1 cellular context compared by ENCODE assay signal in genomic region chr16:10646581-10647263, GRCh38.
A peak's percentile ranks its signal among the peaks of the same experiment; 100 is the strongest.
TF ChIP-seq lines count a peak whose summit lies in the region.

No MANE protein-coding gene starts in this region.

TF ChIP-seq in HepG2, 621 proteins besides CTCF, POLR2A, EP300 and RAD21 (continued from another document and continues in another):
- 0 out of 2 replicates have a peak, but pooled peaks have one; percentile 37 for TF ChIP-seq PRDM10 (CRISPR knock-in tag; IDR thresholded peaks at IDR 0.05; ENCODE audit: low read depth)
- TF ChIP-seq CEBPG (CRISPR knock-in tag; IDR thresholded peaks at IDR 0.05) = 0 out of 2 replicates have a peak, but pooled peaks have one; percentile 21
- peak in 1 of 2 experiments; percentile 32; a peak in 1 of 4 replicates for TF ChIP-seq HMGXB4 (CRISPR knock-in tag; IDR thresholded peaks at IDR 0.05; ENCODE audit: borderline replicate concordance in 1 of 2, low read depth in 1 of 2)
- TF ChIP-seq ZNF230 (CRISPR knock-in tag; IDR thresholded peaks at IDR 0.05) = 0 out of 2 replicates have a peak, but pooled peaks have one; percentile 2
- TF ChIP-seq ZNF274 (CRISPR knock-in tag; IDR thresholded peaks at IDR 0.05) = no peak; the same call in 1 of the 2 replicates
- peak; percentile 57; the same call in 1 of the 2 replicates for TF ChIP-seq MEF2D (CRISPR knock-in tag; IDR thresholded peaks at IDR 0.05)
- 0 out of 2 replicates have a peak, but pooled peaks have one; percentile 43 for TF ChIP-seq HNF4G (IDR thresholded peaks at IDR 0.05; ENCODE audit: borderline replicate concordance, low read depth, low read length)
- TF ChIP-seq HNF4G (CRISPR knock-in tag; IDR thresholded peaks at IDR 0.05; ENCODE audit: borderline replicate concordance, low read depth) = no peak
- TF ChIP-seq ZIK1 (CRISPR knock-in tag; IDR thresholded peaks at IDR 0.05; ENCODE audit: borderline replicate concordance, low read depth) = no peak
- TF ChIP-seq SAP130 (CRISPR knock-in tag; IDR thresholded peaks at IDR 0.05; ENCODE audit: low read depth) = peak; percentile 35
- TF ChIP-seq ZNF598 (CRISPR knock-in tag; IDR thresholded peaks at IDR 0.05; ENCODE audit: borderline replicate concordance) = 0 out of 2 replicates have a peak, but pooled peaks have one; percentile 4
- no peak for TF ChIP-seq NCOA1 (CRISPR knock-in tag; IDR thresholded peaks at IDR 0.05)
- TF ChIP-seq ISX (CRISPR knock-in tag; conservative IDR thresholded peaks at IDR 0.05) = no peak
- peak; percentile 73; the same call in 1 of the 2 replicates for TF ChIP-seq TBX2 (CRISPR knock-in tag; IDR thresholded peaks at IDR 0.05; ENCODE audit: borderline replicate concordance)
- 0 out of 2 replicates have a peak, but pooled peaks have one; percentile 53 for TF ChIP-seq AHDC1 (CRISPR knock-in tag; IDR thresholded peaks at IDR 0.05; ENCODE audit: borderline replicate concordance)
- 0 out of 2 replicates have a peak, but pooled peaks have one; percentile 7 for TF ChIP-seq ZBTB43 (CRISPR knock-in tag; conservative IDR thresholded peaks at IDR 0.05)
- TF ChIP-seq ZNF430 (CRISPR knock-in tag; IDR thresholded peaks at IDR 0.05) = peak; percentile 43; the same call in 1 of the 2 replicates
- TF ChIP-seq RXRA (CRISPR knock-in tag; IDR thresholded peaks at IDR 0.05) = peak; percentile 62; the same call in 1 of the 2 replicates
- TF ChIP-seq ZNF253 (CRISPR knock-in tag; IDR thresholded peaks at IDR 0.05; ENCODE audit: borderline replicate concordance) = no peak
- peak; percentile 23; the same call in 1 of the 2 replicates for TF ChIP-seq POLR2G (IDR thresholded peaks at IDR 0.05; ENCODE audit: low read depth, low read length)
- TF ChIP-seq ZNF225 (CRISPR knock-in tag; IDR thresholded peaks at IDR 0.05) = 0 out of 2 replicates have a peak, but pooled peaks have one; percentile 13
- peak; percentile 97 for TF ChIP-seq HIC2 (CRISPR knock-in tag; IDR thresholded peaks at IDR 0.05; ENCODE audit: low read depth)
- TF ChIP-seq NR2F2 (IDR thresholded peaks at IDR 0.05; ENCODE audit: borderline replicate concordance, low read depth) = peak; percentile 20; the same call in 1 of the 2 replicates
- no peak for TF ChIP-seq SOX13 (IDR thresholded peaks at IDR 0.05)
- TF ChIP-seq SOX13 (CRISPR knock-in tag; conservative IDR thresholded peaks at IDR 0.05 in 1 of 2, IDR thresholded peaks at IDR 0.05 in 1 of 2) = peak in 1 of 2 experiments; percentile 51; a peak in 2 of 4 replicates
- 0 out of 2 replicates have a peak, but pooled peaks have one; percentile 5 for TF ChIP-seq ZNF350 (CRISPR knock-in tag; IDR thresholded peaks at IDR 0.05; ENCODE audit: borderline replicate concordance, low read depth)
- peak; percentile 68; the same call in 1 of the 2 replicates for TF ChIP-seq FOXA3 (CRISPR knock-in tag; IDR thresholded peaks at IDR 0.05)
- no peak for TF ChIP-seq ZNF343 (CRISPR knock-in tag; IDR thresholded peaks at IDR 0.05)
- no peak for TF ChIP-seq ZMAT3 (CRISPR knock-in tag; conservative IDR thresholded peaks at IDR 0.05)
- no peak for TF ChIP-seq ELK4 (CRISPR knock-in tag; IDR thresholded peaks at IDR 0.05; ENCODE audit: borderline replicate concordance)
- no peak for TF ChIP-seq NFRKB (IDR thresholded peaks at IDR 0.05)
- no peak for TF ChIP-seq UBTF (CRISPR knock-in tag; IDR thresholded peaks at IDR 0.05)
- TF ChIP-seq ZFP36L2 (CRISPR knock-in tag; IDR thresholded peaks at IDR 0.05) = no peak
- TF ChIP-seq HNF1B (CRISPR knock-in tag; IDR thresholded peaks at IDR 0.05) = peak; percentile 80
- TF ChIP-seq FOXJ3 (CRISPR knock-in tag; IDR thresholded peaks at IDR 0.05; ENCODE audit: borderline replicate concordance) = peak; percentile 51; the same call in 1 of the 2 replicates
- TF ChIP-seq TARDBP (CRISPR knock-in tag; IDR thresholded peaks at IDR 0.05) = peak; percentile 64
- no peak for TF ChIP-seq ZNF24 (IDR thresholded peaks at IDR 0.05)
- no peak for TF ChIP-seq POLR2AphosphoS5 (IDR thresholded peaks at IDR 0.05; ENCODE audit: low read depth, low read length)
- TF ChIP-seq ESRRA (CRISPR knock-in tag; IDR thresholded peaks at IDR 0.05; ENCODE audit: low read depth) = no peak
